ENCODE assay signal across 20 cellular contexts in the genomic region with DNA sequence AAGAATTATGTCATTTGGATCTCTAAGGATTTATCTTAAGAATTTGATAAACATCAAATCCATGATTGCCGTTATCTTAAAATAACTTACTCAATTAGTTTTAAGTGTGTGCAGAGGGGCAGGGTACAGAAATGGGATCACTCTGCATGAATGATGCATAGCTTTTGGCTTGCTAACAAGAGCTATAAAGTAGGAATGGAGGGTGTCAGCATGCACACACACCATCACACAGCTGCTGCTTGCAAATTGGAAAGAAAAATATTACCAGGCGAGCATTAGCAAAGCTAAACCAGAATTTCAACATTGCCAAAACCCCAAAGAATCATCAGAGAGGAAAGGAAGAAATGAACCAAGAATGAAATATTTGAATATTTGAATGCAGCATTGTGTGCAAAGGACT.
"Had no signal": no experiment of that assay in that cellular context is flagged by ENCODE, and none has a peak within 500 bp of the region (broad histone marks: within the 10 kb centered on the region; RNA-seq: fewer than 3 reads in every experiment).

No MANE protein-coding gene starts in this region.

- ATAC-seq: activated CD4-positive, alpha-beta T cell treated with anti-CD3 and anti-CD28 coated beads for 36 hours; gastrocnemius medialis; naive thymus-derived CD8-positive, alpha-beta T cell; right cardiac atrium; stimulated activated effector memory CD8-positive, alpha-beta T cell treated with anti-CD3 and anti-CD28 coated beads, Interleukin-12 subunit alpha, Interleukin-12 subunit beta, amount 100 ng/mL, for 72 hours; WTC11 had no signal

- H3K27ac ChIP-seq: coronary artery, esophagus muscularis mucosa, gastrocnemius medialis, prostate gland, stomach, testis had no signal

- H3K27me3 Mint-ChIP-seq: activated CD4-positive, alpha-beta T cell treated with anti-CD3 and anti-CD28 coated beads for 36 hours; activated naive CD8-positive, alpha-beta T cell; memory B cell; type B pancreatic cell had no signal

- H3K36me3 Mint-ChIP-seq: activated naive CD8-positive, alpha-beta T cell; brain; memory B cell; naive thymus-derived CD8-positive, alpha-beta T cell; stimulated activated effector memory CD8-positive, alpha-beta T cell treated with anti-CD3 and anti-CD28 coated beads, Interleukin-12 subunit alpha, Interleukin-12 subunit beta, amount 100 ng/mL, for 72 hours; type B pancreatic cell; WTC11 had no signal

- H3K36me3 ChIP-seq: esophagus muscularis mucosa, gastrocnemius medialis, prostate gland, stomach had no signal

- H3K9me3 Mint-ChIP-seq: naive thymus-derived CD8-positive, alpha-beta T cell; stimulated activated effector memory CD8-positive, alpha-beta T cell treated with anti-CD3 and anti-CD28 coated beads, Interleukin-12 subunit alpha, Interleukin-12 subunit beta, amount 100 ng/mL, for 72 hours; type B pancreatic cell; WTC11 had no signal

- H3K9me3 ChIP-seq: gastrocnemius medialis, prostate gland, stomach, testis had no signal

- H3K4me1 ChIP-seq: esophagus muscularis mucosa, gastrocnemius medialis, prostate gland, stomach, testis had no signal

- H3K4me3 Mint-ChIP-seq: activated CD4-positive, alpha-beta T cell treated with anti-CD3 and anti-CD28 coated beads for 36 hours; activated naive CD8-positive, alpha-beta T cell; brain; memory B cell; naive thymus-derived CD8-positive, alpha-beta T cell; stimulated activated effector memory CD8-positive, alpha-beta T cell treated with anti-CD3 and anti-CD28 coated beads, Interleukin-12 subunit alpha, Interleukin-12 subunit beta, amount 100 ng/mL, for 72 hours; type B pancreatic cell; WTC11 had no signal

- DNase-seq: activated CD4-positive, alpha-beta T cell treated with anti-CD3 and anti-CD28 coated beads for 36 hours; activated CD4-positive, alpha-beta T cell treated with anti-CD3 and anti-CD28 coated beads, Interleukin-2, amount 50 U/mL, for 48 hours; gastrocnemius medialis; head of caudate nucleus; kidney glomerular epithelial cell; naive thymus-derived CD8-positive, alpha-beta T cell; right cardiac atrium; small intestine; stimulated activated CD4-positive, alpha-beta T cell treated with anti-CD3 and anti-CD28 coated beads, Interleukin-4, amount 100 ng/mL, for 24 hours; stomach; testis had no signal

- H3K27me3 ChIP-seq: esophagus muscularis mucosa, gastrocnemius medialis, stomach, testis had no signal

- H3K4me3 ChIP-seq: coronary artery, esophagus muscularis mucosa, gastrocnemius medialis, prostate gland, stomach, testis had no signal

- H3K4me1 Mint-ChIP-seq: activated CD4-positive, alpha-beta T cell treated with anti-CD3 and anti-CD28 coated beads for 36 hours; brain; memory B cell; stimulated activated effector memory CD8-positive, alpha-beta T cell treated with anti-CD3 and anti-CD28 coated beads, Interleukin-12 subunit alpha, Interleukin-12 subunit beta, amount 100 ng/mL, for 72 hours; WTC11 had no signal
